Comparison of ENCODE assay signal across 26 cellular contexts in the genomic region with DNA sequence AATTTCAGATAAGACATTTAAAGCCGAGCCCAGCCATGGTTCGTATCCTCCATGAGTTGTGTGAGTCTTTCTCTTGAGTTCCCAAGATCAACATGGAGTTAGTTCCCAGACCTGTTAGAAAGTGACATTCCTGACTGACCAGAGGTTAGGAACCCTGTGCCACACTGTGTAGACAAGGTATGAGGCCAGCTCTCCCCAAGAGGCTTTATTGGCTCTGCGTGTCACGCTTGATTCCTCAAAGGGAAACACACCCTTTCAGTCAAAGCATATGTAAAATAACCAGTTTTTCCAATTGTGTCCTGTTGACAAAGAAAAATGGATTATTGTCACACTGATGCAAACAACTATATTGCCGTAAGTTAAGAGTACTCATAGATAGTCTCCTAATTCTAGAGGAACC. TPM values are rescaled to one million over a fixed set of nuclear protein-coding genes. Genes with fewer than 3 reads are reported as not detected.
"Had no signal": no experiment of that assay in that cellular context is flagged by ENCODE, and none has a peak within 500 bp of the region (broad histone marks: within the 10 kb centered on the region; RNA-seq: fewer than 3 reads in every experiment).

No MANE protein-coding gene starts in this region.

- H3K4me2 ChIP-seq: KMS-11, SK-N-SH had no signal

- H3K4me3 ChIP-seq: K562, MG63 had no signal

- H3K36me3 ChIP-seq: MG63 had no signal

- H3K9me2 ChIP-seq: SK-N-SH had no signal

- H3K9ac ChIP-seq: KMS-11, SK-N-SH had no signal

- H3K27me3 ChIP-seq: MG63 had no signal

- ATAC-seq: HepG2, K562, Panc1, T-cell had no signal

- H3K27ac ChIP-seq: KMS-11, RWPE1 had no signal

- DNase-seq: IMR-90, Kasumi-1, MG63, NCI-H1092, NCI-H1417, NCI-H1436 treated with DMSO at 0.1 percent for 48 hours, NCI-H1694, NCI-H187 treated with DMSO at 0.1 percent for 48 hours, NCI-H2029 treated with DMSO at 0.1 percent for 48 hours, NCI-H2171 treated with DMSO at 0.1 percent for 48 hours, NCI-H345, NCI-H446 treated with DMSO at 0.1 percent for 48 hours, NCI-H510A treated with DMSO at 0.1 percent for 48 hours, NCI-H69, NCI-H774, SHP77, SK-N-SH, SW 1271, T-cell had no signal

- H3K9me3 ChIP-seq: SK-N-SH had no signal

RNA-seq across cellular contexts. Expression of a gene that starts 1.2 kb away (rescaled TPM):
- total RNA-seq: HepG2, HT1080, IMR-90, K562, SK-MEL-5, T-cell had no signal
- polyA plus RNA-seq: HepG2, IMR-90, K562, SK-N-SH had no signal

RNA-seq across cellular contexts. Expression of a gene that starts 47.7 kb away (rescaled TPM):
- total RNA-seq: IMR-90 had no signal
- polyA plus RNA-seq: K562, SK-N-SH had no signal
